Comparison of ENCODE assay signal across 8 cellular contexts in the genomic region with DNA sequence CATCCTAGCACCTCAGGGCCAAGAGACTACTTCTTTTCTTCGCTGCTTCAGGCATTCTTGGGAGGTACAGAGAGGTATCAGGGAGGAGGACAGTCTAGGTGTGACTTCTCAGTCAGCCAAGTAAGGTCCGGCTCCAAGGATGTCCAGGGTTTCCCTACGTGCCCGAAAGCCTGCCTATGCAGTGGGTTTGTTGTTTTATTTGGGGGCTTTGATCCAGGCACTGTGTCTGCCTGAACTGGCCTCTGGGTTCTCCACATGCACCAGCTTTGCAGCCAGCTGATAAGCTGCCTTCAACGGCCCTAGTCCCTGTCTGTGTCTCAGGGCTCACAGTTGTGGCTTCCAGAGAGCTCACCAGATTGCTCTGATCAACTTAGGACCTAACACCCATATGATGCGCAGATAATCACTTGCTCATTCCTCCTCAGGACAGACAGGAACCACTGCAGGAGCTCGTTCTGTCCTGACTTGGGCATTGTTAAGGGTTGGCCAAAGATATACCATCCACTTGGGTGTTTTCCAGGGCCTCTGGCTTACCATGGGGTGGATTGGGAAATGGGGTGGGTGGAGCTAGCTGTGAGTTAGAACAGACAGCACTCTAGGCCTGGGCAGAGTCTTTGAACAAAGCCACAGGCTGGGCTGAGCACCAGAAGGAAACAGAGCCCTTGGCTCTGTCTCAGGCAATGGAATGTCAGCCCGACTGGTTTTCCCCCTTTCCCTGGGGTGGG. TPM values are rescaled to one million over a fixed set of nuclear protein-coding genes. Genes with fewer than 3 reads are reported as not detected.
DNase-seq lines count a peak whose midpoint lies in the region; ATAC-seq, FAIRE-seq and TF ChIP-seq lines count a peak whose summit lies in the region.

No MANE protein-coding gene starts in this region.

- H3K79me2 ChIP-seq in H1 (ENCODE audit: control insufficient read depth in 1 of 2, insufficient read depth in 2 of 2, low read length in 2 of 2) = no peaks in the 10 kb centered on the region

- TF ChIP-seq EP300 in H1 (IDR thresholded peaks at IDR 0.05; ENCODE audit: borderline replicate concordance in 1 of 2, low read depth in 2 of 2, low read length in 2 of 2) = no peak

- ATAC-seq in lung (ENCODE audit: insufficient read depth, low FRiP score) = peak; percentile 58
- ATAC-seq in HG03095 (IDR thresholded peaks at IDR 0.05; ENCODE audit: unreplicated experiment) = no peak
- no peak for ATAC-seq in HG02852 (IDR thresholded peaks at IDR 0.05; ENCODE audit: unreplicated experiment)
- no peak for ATAC-seq in HG03442 (IDR thresholded peaks at IDR 0.05; ENCODE audit: unreplicated experiment)

- TF ChIP-seq RAD21 in H1 (IDR thresholded peaks at IDR 0.05 in 1 of 2, conservative IDR thresholded peaks at IDR 0.05 in 1 of 2; ENCODE audit: low read depth in 2 of 2, low read length in 2 of 2) = no peak

- no peak for TF ChIP-seq POLR2A in H1 (IDR thresholded peaks at IDR 0.05; ENCODE audit: control extremely low read depth in 1 of 2, low read depth in 2 of 2, low read length in 2 of 2)

- CTCF ChIA-PET in H1 (lab: Charles Lee; ENCODE audit: partially characterized antibody) = interaction anchor here (0.6 to 1.8 kb wide), 5 partner anchors 9 to 85 kb away, joined by 3 to 8 read pairs (median 5); no protein-coding TSS in a partner anchor

- H3K9ac ChIP-seq in H1 (replicated peaks in 1 of 4; ENCODE audit: extremely low read depth in 1 of 4, low read depth in 3 of 4, low read length in 3 of 4) = no peak overlapping the region; a peak in 1 of 7 replicates

- no peak overlapping the region; the same call in 1 of the 2 replicates for H4K8ac ChIP-seq in H1 (ENCODE audit: extremely low read depth, insufficient read depth, low read length)

- H4K20me1 ChIP-seq in H1 (replicated peaks in 1 of 2; ENCODE audit: control insufficient read depth in 1 of 2, insufficient read depth in 2 of 2, low read length in 2 of 2) = peaks cover 0 to 1% of the 10 kb centered on the region in 2 experiments

- H2BK15ac ChIP-seq in H1 (ENCODE audit: low read length) = no peak overlapping the region

- H2AFZ ChIP-seq in H1 (ENCODE audit: low read length) = no peak overlapping the region

- no peaks in the 10 kb centered on the region for H3K36me3 ChIP-seq in H1 (ENCODE audit: control insufficient read depth in 2 of 4, insufficient read depth in 4 of 4, low read length in 3 of 4)
- H3K36me3 ChIP-seq in lung (ENCODE audit: control insufficient read depth in 2 of 2, insufficient read depth in 2 of 2, low read length in 2 of 2) = no peaks in the 10 kb centered on the region

- H3K79me1 ChIP-seq in H1 (ENCODE audit: low read depth, low read length) = peaks cover 5% of the 10 kb centered on the region

- no peaks in the 10 kb centered on the region for H3K9me3 ChIP-seq in H1 (ENCODE audit: insufficient read depth in 2 of 2, low read depth in 1 of 2, low read length in 1 of 2)
- H3K9me3 ChIP-seq in lung (ENCODE audit: control insufficient read depth in 2 of 2, insufficient read depth in 1 of 2, low read length in 1 of 2) = no peaks in the 10 kb centered on the region

- H2BK5ac ChIP-seq in H1 (ENCODE audit: low read depth, low read length) = 0 out of 2 replicates have a peak overlapping the region, but pooled peaks have one; percentile 41

- H3K27ac ChIP-seq in H1 (ENCODE audit: low read depth, low read length) = no peak overlapping the region
- H3K27ac ChIP-seq in lung (ENCODE audit: low read depth in 1 of 2, low read length in 1 of 2) = peak overlapping the region; percentile 11 to 75

- no peak overlapping the region for H3K18ac ChIP-seq in H1 (ENCODE audit: extremely low read depth, low read length)

- H3K14ac ChIP-seq in H1 (ENCODE audit: insufficient read length) = no peak overlapping the region

- TF ChIP-seq CTCF in H1 (IDR thresholded peaks at IDR 0.05; ENCODE audit: control extremely low read depth in 1 of 3, insufficient read depth in 1 of 3, low read depth in 1 of 3, low read length in 3 of 3) (0 out of 4 replicates have a peak, but pooled peaks of 1 of the 3 experiments have one; percentile 2), lung (IDR thresholded peaks at IDR 0.05; ENCODE audit: control extremely low read depth, extremely low read depth) (no peak)

- no peak overlapping the region for H4K91ac ChIP-seq in H1 (replicated peaks; ENCODE audit: insufficient read length, low read length)

- H4K5ac ChIP-seq in H1 (ENCODE audit: insufficient read length, low read depth, low read length) = no peak overlapping the region

- H3K27me3 ChIP-seq in H1 (replicated peaks in 1 of 4; ENCODE audit: control insufficient read depth in 3 of 4, extremely low read depth in 1 of 4, insufficient read depth in 3 of 4, low read length in 3 of 4) = no peaks in the 10 kb centered on the region
- H3K27me3 ChIP-seq in lung (ENCODE audit: control insufficient read depth, insufficient read depth) = no peaks in the 10 kb centered on the region

- no peak overlapping the region for H2AK5ac ChIP-seq in H1 (ENCODE audit: low read depth, low read length)

- POLR2A ChIA-PET in H1 (lab: Charles Lee; ENCODE audit: partially characterized antibody) = interaction anchor here (1.1 to 1.2 kb wide), 3 partner anchors 8 to 171 kb away, joined by 3 read pairs; no protein-coding TSS in a partner anchor

- WGBS in H1 (ENCODE audit: extremely low coverage in 1 of 2, insufficient coverage in 1 of 2, insufficient read length in 1 of 2, insufficient replicate concordance in 2 of 2, low coverage in 1 of 2, low lambda C conversion rate in 2 of 2, missing lambda C conversion rate in 1 of 2), 2 experiments = 84% methylated on average over 8 of the region's 8 CpGs; no CpG with 5 or more reads in 1 of the 2 experiments
- WGBS in lung, 2 donors = 69 to 77% methylated on average over 8 of the region's 8 CpGs

- H3K4me3 ChIP-seq in H1 (ENCODE audit: extremely low read depth in 1 of 4, insufficient read depth in 2 of 4, low read depth in 3 of 4, low read length in 4 of 4) (no peak overlapping the region), lung (no peak overlapping the region)

- no peak overlapping the region for H2BK20ac ChIP-seq in H1 (ENCODE audit: low read length)

- FAIRE-seq in H1 (lab: Jason Lieb, UNC) = peak; percentile 70

- H2BK12ac ChIP-seq in H1 (ENCODE audit: low read depth, low read length) = no peak overlapping the region

- H3K56ac ChIP-seq in H1 (replicated peaks; ENCODE audit: insufficient read length, low read depth, low read length) = no peak overlapping the region

- peak; percentile 4 for DNase-seq in NCI-H82 (lab: John Stamatoyannopoulos, UW)
- no peak for DNase-seq in NCI-H82 treated with DMSO at 0.1 percent for 48 hours (lab: John Stamatoyannopoulos, UW; ENCODE audit: unreplicated experiment)
- no peak for DNase-seq in H1 (ENCODE audit: low read depth in 1 of 2, low spot score in 2 of 2)
- peak; percentile 84 for DNase-seq in lung (ENCODE audit: low spot score)
- peak; percentile 65 for DNase-seq in ureter (ENCODE audit: low spot score)

- no peak overlapping the region for H3K4ac ChIP-seq in H1 (replicated peaks; ENCODE audit: insufficient read length, low read depth, low read length)

- no peak overlapping the region for H2BK120ac ChIP-seq in H1 (replicated peaks; ENCODE audit: low read depth, low read length)

- no peaks in the 10 kb centered on the region for H3K23me2 ChIP-seq in H1 (ENCODE audit: low read depth, low read length)

- H3K4me2 ChIP-seq in H1 (ENCODE audit: insufficient read depth in 1 of 2, low read depth in 2 of 2, low read length in 2 of 2) = no peak overlapping the region

- peaks cover 0 to 9% (median 5%) of the 10 kb centered on the region in 4 experiments; a peak in 4 of 7 replicates for H3K4me1 ChIP-seq in H1 (replicated peaks in 1 of 4; ENCODE audit: control insufficient read depth in 3 of 4, insufficient read depth in 4 of 4, low read length in 3 of 4)
- peaks cover 0 to 12% of the 10 kb centered on the region in 2 donors for H3K4me1 ChIP-seq in lung (ENCODE audit: control insufficient read depth in 2 of 2, insufficient read depth in 2 of 2, low read length in 2 of 2)

- no peak overlapping the region for H3K23ac ChIP-seq in H1 (ENCODE audit: insufficient read length)

TF ChIP-seq in H1, 55 proteins besides CTCF, POLR2A, EP300 and RAD21:
- TF ChIP-seq SUZ12 (IDR thresholded peaks at IDR 0.05; ENCODE audit: low read length) (no peak), CEBPB (IDR thresholded peaks at IDR 0.05; ENCODE audit: low read depth, low read length) (0 out of 2 replicates have a peak, but pooled peaks have one; percentile 38)
TF ChIP-seq in H1: peak in this region for 1.

RNA-seq across cellular contexts. Expression of gene CRYBB3, which starts 45.5 kb away (rescaled TPM):
- 0.58 TPM in 1 of 2 replicates, not detected in the other for total RNA-seq in H1 (2021; fragmentation: NEBNext Ultra II Directional; extraction: Animal tissue kit (Norgen Biotek cat#: 25700))
- polyA plus RNA-seq in H1 (2011; rRNA removed) = 0.44 and 0.63 TPM in 2 replicates
- polyA plus RNA-seq in H1 (2011; cell fraction: cytosol; rRNA removed) = 0.78 TPM
- 1.3 TPM for polyA plus RNA-seq in H1 (2011; cell fraction: nucleus; rRNA removed)
- polyA plus RNA-seq in H1 (2012, experiment 1 of 2) = 0.20 to 0.31 TPM (median 0.23 TPM) in 3 of 4 replicates, not detected in the other
- not detected for polyA plus RNA-seq in H1 (2012, experiment 2 of 2)
- polyA plus RNA-seq in H1 (2013, experiment 1 of 2) = 0.30 TPM
- 0.15 TPM for polyA plus RNA-seq in H1 (2013, experiment 2 of 2)
- polyA minus RNA-seq in H1 (2011; rRNA and poly(A)+ RNA removed) = not detected in 2 replicates
- polyA minus RNA-seq in H1 (2011; cell fraction: cytosol; rRNA and poly(A)+ RNA removed) = not detected
- not detected for polyA minus RNA-seq in H1 (2011; cell fraction: nucleus; rRNA and poly(A)+ RNA removed)
- not detected for total RNA-seq in lung
- polyA plus RNA-seq in lung = under 1 TPM in 1 of 2 donors, not detected in 1; 0.53 TPM
- total RNA-seq in ureter = not detected

Comparison
In these comparisons a context has a peak if more than half of its experiments do, and no peak if none do; other contexts are left out.
1. DNase-seq: peak in NCI-H82 (single experiment), lung (single experiment) and ureter (single experiment); none in NCI-H82 treated with DMSO at 0.1 percent for 48 hours (single experiment) and H1 (0 of 2).